Comparison of ENCODE assay signal across 17 cellular contexts in genomic region chrX:13253223-13253622, GRCh38.
"Had no signal": no experiment of that assay in that cellular context is flagged by ENCODE, and none has a peak within 500 bp of the region (broad histone marks: within the 10 kb centered on the region; RNA-seq: fewer than 3 reads in every experiment).

No MANE protein-coding gene starts in this region.

- H3K4me3 Mint-ChIP-seq: activated CD4-positive, alpha-beta T cell treated with anti-CD3 and anti-CD28 coated beads, Interleukin-2, amount 10 ng/mL, durations not matched to agents 7 days and 5 days; activated naive CD4-positive, alpha-beta T cell treated with anti-CD3 and anti-CD28 coated beads, Interleukin-2, amount 10 ng/mL, durations not matched to agents 7 days and 5 days had no signal

- H3K4me1 ChIP-seq: breast epithelium, vagina had no signal

- H3K36me3 ChIP-seq: breast epithelium, ovary, tibial nerve, vagina had no signal

- H3K4me3 ChIP-seq: breast epithelium, dorsolateral prefrontal cortex, lung, mucosa of descending colon, ovary, tibial nerve, vagina had no signal

- DNase-seq: activated CD4-positive, alpha-beta T cell treated with anti-CD3 and anti-CD28 coated beads, Interleukin-2, amount 10 ng/mL, durations not matched to agents 7 days and 5 days; activated CD4-positive, CD25-positive, alpha-beta regulatory T cell; activated CD8-positive, alpha-beta memory T cell treated with anti-CD3 and anti-CD28 coated beads for 24 hours; activated naive CD4-positive, alpha-beta T cell treated with anti-CD3 and anti-CD28 coated beads, Interleukin-2, amount 10 ng/mL, durations not matched to agents 7 days and 5 days; amygdala; dorsolateral prefrontal cortex; left colon; mucosa of descending colon; ovary; stimulated activated CD4-positive, alpha-beta T cell treated with anti-CD3 and anti-CD28 coated beads, Interleukin-15, amount 100 ng/mL, for 24 hours; stimulated activated CD4-positive, alpha-beta T cell treated with anti-CD3 and anti-CD28 coated beads, Interleukin-4, amount 100 ng/mL, for 4 hours had no signal

- H3K27me3 Mint-ChIP-seq: activated CD4-positive, alpha-beta T cell treated with anti-CD3 and anti-CD28 coated beads, Interleukin-2, amount 10 ng/mL, durations not matched to agents 7 days and 5 days; activated naive CD4-positive, alpha-beta T cell treated with anti-CD3 and anti-CD28 coated beads, Interleukin-2, amount 10 ng/mL, durations not matched to agents 7 days and 5 days had no signal

- H3K27ac ChIP-seq: ovary, tibial nerve, vagina had no signal

- H3K9me3 ChIP-seq: mucosa of descending colon, ovary, tibial nerve, vagina had no signal

- FAIRE-seq: endometrium had no signal

- H3K27me3 ChIP-seq: ovary, tibial nerve, vagina had no signal

- H3K27ac Mint-ChIP-seq: activated CD4-positive, alpha-beta T cell treated with anti-CD3 and anti-CD28 coated beads, Interleukin-2, amount 10 ng/mL, durations not matched to agents 7 days and 5 days; activated naive CD4-positive, alpha-beta T cell treated with anti-CD3 and anti-CD28 coated beads, Interleukin-2, amount 10 ng/mL, durations not matched to agents 7 days and 5 days; activated T-helper 2 cell treated with anti-CD3 and anti-CD28 coated beads, Interferon-gamma antibody, Interleukin-2, Interleukin-4, amounts not matched to agents 10 μg/mL and 5 μg/mL and 100 μg/mL, durations not matched to agents 14 hours and 24 hours and 36 hours had no signal
